Comparison of ENCODE assay signal across 10 cellular contexts in the genomic region with DNA sequence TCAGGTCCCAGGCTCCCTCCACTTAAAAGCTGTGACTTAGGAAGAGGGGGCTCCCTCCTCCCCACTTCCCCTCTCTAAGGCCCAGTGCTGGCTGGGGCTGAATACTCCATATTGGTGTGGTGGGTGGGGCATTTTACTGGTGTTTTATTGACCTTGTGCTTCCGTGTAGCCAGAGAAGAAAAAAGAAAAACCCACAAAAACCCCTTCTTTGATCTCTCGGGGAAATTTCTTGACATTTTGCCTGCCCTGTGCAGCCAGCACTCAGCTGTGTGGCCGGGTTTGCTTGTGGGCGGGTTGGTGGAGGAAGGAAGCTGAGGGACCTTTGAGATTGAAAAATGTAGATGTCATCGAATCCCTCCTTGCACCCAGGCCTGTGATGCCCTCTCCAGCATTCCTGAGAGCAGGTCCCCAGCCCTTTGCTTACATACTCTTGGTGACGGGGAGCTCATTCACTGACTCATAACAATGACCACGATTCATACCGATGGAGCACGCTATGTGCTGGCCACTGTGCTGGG. TPM values are rescaled to one million over a fixed set of nuclear protein-coding genes. Genes with fewer than 3 reads are reported as not detected.
DNase-seq lines count a peak whose midpoint lies in the region; ATAC-seq and TF ChIP-seq lines count a peak whose summit lies in the region.
"Had no signal": no experiment of that assay in that cellular context is flagged by ENCODE, and none has a peak within 500 bp of the region (broad histone marks: within the 10 kb centered on the region; RNA-seq: fewer than 3 reads in every experiment).

No MANE protein-coding gene starts in this region.

- H3K9me3 ChIP-seq in transverse colon, result no peaks in the 10 kb centered on the region

- H3K27me3 ChIP-seq in transverse colon, result no peaks in the 10 kb centered on the region

- no peaks in the 10 kb centered on the region for H3K27me3 Mint-ChIP-seq in activated T-helper 1 cell treated with anti-CD3 and anti-CD28 coated beads, Interleukin-12 subunit alpha, Interleukin-12 subunit beta, Interleukin-2, Interleukin-4 antibody, amounts not matched to agents 30 ng/mL and 10 ng/mL and 1 ng/mL, durations not matched to agents 14 hours and 24 hours and 36 hours (ENCODE audit: insufficient read depth)

- H3K4me1 ChIP-seq in transverse colon, result peaks cover 0 to 4% (median 0%) of the 10 kb centered on the region in 4 donors

- peaks cover 58% of the 10 kb centered on the region for H3K4me1 Mint-ChIP-seq in activated T-helper 1 cell treated with anti-CD3 and anti-CD28 coated beads, Interleukin-12 subunit alpha, Interleukin-12 subunit beta, Interleukin-2, Interleukin-4 antibody, amounts not matched to agents 30 ng/mL and 10 ng/mL and 1 ng/mL, durations not matched to agents 14 hours and 24 hours and 36 hours (ENCODE audit: low read depth)

- peaks cover 29% of the 10 kb centered on the region for H3K9me3 Mint-ChIP-seq in activated T-helper 1 cell treated with anti-CD3 and anti-CD28 coated beads, Interleukin-12 subunit alpha, Interleukin-12 subunit beta, Interleukin-2, Interleukin-4 antibody, amounts not matched to agents 30 ng/mL and 10 ng/mL and 1 ng/mL, durations not matched to agents 14 hours and 24 hours and 36 hours

- WGBS in transverse colon (ENCODE audit: low coverage in 1 of 2), 2 donors, result 0 to 44% methylated on average over 1 to 9 of the region's 9 CpGs

- H3K36me3 ChIP-seq in transverse colon, result no peaks in the 10 kb centered on the region

- intact Hi-C loops in activated T-helper 1 cell treated with anti-CD3 and anti-CD28 coated beads, Interleukin-12 subunit alpha, Interleukin-12 subunit beta, Interleukin-2, Interleukin-4 antibody, amounts not matched to agents 30 ng/mL and 10 ng/mL and 1 ng/mL, durations not matched to agents 14 hours and 24 hours and 36 hours (cut with micrococcal nuclease), result loop anchor here (1.0 kb wide), 2 partner anchors 20 to 41 kb away; no protein-coding TSS in a partner anchor
- intact Hi-C loops in transverse colon (cut with DNase I; ENCODE audit: low total_unique reads), result no loop called here

- in situ Hi-C loops in KBM-7 (cut with MboI; ENCODE audit: low pct_unique_long_range_greater_than_20kb, low sequenced_read_pairs), result no loop called here
- in situ Hi-C loops in transverse colon (cut with MboI; ENCODE audit: low pct_ligation_motif_present in 1 of 4, low pct_unique_long_range_greater_than_20kb in 1 of 4, low sequenced_read_pairs in 3 of 4), result no loop called here

- H3K4me3 Mint-ChIP-seq in activated T-helper 1 cell treated with anti-CD3 and anti-CD28 coated beads, Interleukin-12 subunit alpha, Interleukin-12 subunit beta, Interleukin-2, Interleukin-4 antibody, amounts not matched to agents 30 ng/mL and 10 ng/mL and 1 ng/mL, durations not matched to agents 14 hours and 24 hours and 36 hours, result peak overlapping the region; percentile 51

- no peak for TF ChIP-seq EP300 in transverse colon (IDR thresholded peaks at IDR 0.05; ENCODE audit: low read depth)

- H3K36me3 Mint-ChIP-seq in activated T-helper 1 cell treated with anti-CD3 and anti-CD28 coated beads, Interleukin-12 subunit alpha, Interleukin-12 subunit beta, Interleukin-2, Interleukin-4 antibody, amounts not matched to agents 30 ng/mL and 10 ng/mL and 1 ng/mL, durations not matched to agents 14 hours and 24 hours and 36 hours (ENCODE audit: low read depth), result peaks cover 49% of the 10 kb centered on the region

- TF ChIP-seq CTCF in transverse colon (IDR thresholded peaks at IDR 0.05), result no peak

- H3K27ac ChIP-seq in transverse colon, result no peak overlapping the region

- ATAC-seq in GM19025 (IDR thresholded peaks at IDR 0.05; ENCODE audit: low read depth, unreplicated experiment), result peak; percentile 54

- TF ChIP-seq POLR2A in transverse colon (IDR thresholded peaks at IDR 0.05), result no peak

- DNase-seq in KBM-7, result peak; percentile 69
- DNase-seq in activated T-helper 1 cell treated with anti-CD3 and anti-CD28 coated beads, Interleukin-12 subunit alpha, Interleukin-12 subunit beta, Interleukin-2, Interleukin-4 antibody, amounts not matched to agents 30 ng/mL and 10 ng/mL and 1 ng/mL, durations not matched to agents 14 hours and 24 hours and 36 hours (ENCODE audit: low spot score), result peak; percentile 66
- DNase-seq in stimulated activated CD8-positive, alpha-beta memory T cell treated with anti-CD3 and anti-CD28 coated beads, Interleukin-12 subunit alpha, Interleukin-12 subunit beta, amount 100 ng/mL, for 4 hours (ENCODE audit: low read depth), result peak; percentile 48
- DNase-seq in transverse colon, result no peak
- no peak for DNase-seq in NCI-H524 treated with DMSO at 0.1 percent for 48 hours (lab: John Stamatoyannopoulos, UW)
- no peak for DNase-seq in NCI-H748 treated with DMSO at 0.1 percent for 48 hours (lab: John Stamatoyannopoulos, UW)
- no peak for DNase-seq in SKM-1 (lab: John Stamatoyannopoulos, UW; ENCODE audit: unreplicated experiment)
- DNase-seq: erythroblast, NCI-H69 had no signal

- H3K4me3 ChIP-seq in transverse colon, result no peak overlapping the region

- peak overlapping the region; percentile 95 for H3K27ac Mint-ChIP-seq in activated T-helper 1 cell treated with anti-CD3 and anti-CD28 coated beads, Interleukin-12 subunit alpha, Interleukin-12 subunit beta, Interleukin-2, Interleukin-4 antibody, amounts not matched to agents 30 ng/mL and 10 ng/mL and 1 ng/mL, durations not matched to agents 14 hours and 24 hours and 36 hours

RNA-seq across cellular contexts. Expression of a gene that starts 24.8 kb away (rescaled TPM):
- 26.9 and 27.9 TPM in 2 replicates for total RNA-seq in activated T-helper 1 cell treated with anti-CD3 and anti-CD28 coated beads, Interleukin-12 subunit alpha, Interleukin-12 subunit beta, Interleukin-2, Interleukin-4 antibody, amounts not matched to agents 30 ng/mL and 10 ng/mL and 1 ng/mL, durations not matched to agents 14 hours and 24 hours and 36 hours
- total RNA-seq in transverse colon, result under 1 TPM in 1 of 4 donors, not detected in 3; 0.16 TPM

Comparison
In these comparisons a context has a peak if more than half of its experiments do, and no peak if none do; other contexts are left out.
1. DNase-seq: peak in KBM-7 (single experiment), activated T-helper 1 cell treated with anti-CD3 and anti-CD28 coated beads, Interleukin-12 subunit alpha, Interleukin-12 subunit beta, Interleukin-2, Interleukin-4 antibody, amounts not matched to agents 30 ng/mL and 10 ng/mL and 1 ng/mL, durations not matched to agents 14 hours and 24 hours and 36 hours (single experiment) and stimulated activated CD8-positive, alpha-beta memory T cell treated with anti-CD3 and anti-CD28 coated beads, Interleukin-12 subunit alpha, Interleukin-12 subunit beta, amount 100 ng/mL, for 4 hours (single experiment); none in transverse colon (single experiment), NCI-H524 treated with DMSO at 0.1 percent for 48 hours (single experiment), NCI-H748 treated with DMSO at 0.1 percent for 48 hours (single experiment) and SKM-1 (single experiment).
2. RNA of a gene that starts 24.8 kb away (total RNA-seq): 26.9 to 27.9 TPM in activated T-helper 1 cell treated with anti-CD3 and anti-CD28 coated beads, Interleukin-12 subunit alpha, Interleukin-12 subunit beta, Interleukin-2, Interleukin-4 antibody, amounts not matched to agents 30 ng/mL and 10 ng/mL and 1 ng/mL, durations not matched to agents 14 hours and 24 hours and 36 hours; 0.16 TPM in transverse colon; every median in the first group is over 10 times any median in the second.